In genomic region chr7:27096756-27097514, GRCh38 we compare ENCODE assay signal across 8 cellular contexts. TPM values are rescaled to one million over a fixed set of nuclear protein-coding genes. Genes with fewer than 3 reads are reported as not detected.
DNase-seq lines count a peak whose midpoint lies in the region; ATAC-seq and TF ChIP-seq lines count a peak whose summit lies in the region.

No MANE protein-coding gene starts in this region.

- no peak for ATAC-seq in GM19023 (IDR thresholded peaks at IDR 0.05; ENCODE audit: unreplicated experiment)

- peak in 1 of 3 donors; percentile 13 for TF ChIP-seq POLR2A in spleen (IDR thresholded peaks at IDR 0.05)

- H3K27ac ChIP-seq in spleen, result peak overlapping the region; percentile 78 to 97 (median 94)

- H3K4me1 Mint-ChIP-seq in activated naive CD8-positive, alpha-beta T cell treated with anti-CD3 and anti-CD28 coated beads for 36 hours, result peaks cover 23% of the 10 kb centered on the region

- no peak overlapping the region for H3K27ac Mint-ChIP-seq in activated naive CD8-positive, alpha-beta T cell treated with anti-CD3 and anti-CD28 coated beads for 36 hours

- peak overlapping the region; percentile 83 for H3K4me3 ChIP-seq in Jurkat, Clone E6-1 (ENCODE audit: low read length)
- H3K4me3 ChIP-seq in iPS-15b (ENCODE audit: low read depth, low read length) (peak overlapping the region; percentile 54), spleen (peak overlapping the region; percentile 70 to 97 (median 92))

- peaks cover 2% of the 10 kb centered on the region for H3K36me3 Mint-ChIP-seq in activated naive CD8-positive, alpha-beta T cell treated with anti-CD3 and anti-CD28 coated beads for 36 hours

- intact Hi-C loops in spleen (cut with DNase I; ENCODE audit: low total_unique reads), result loop anchor here (10.0 kb wide), 1 partner anchor 242 kb away; no protein-coding TSS in a partner anchor

- peaks cover 92% of the 10 kb centered on the region for H3K27me3 Mint-ChIP-seq in activated naive CD8-positive, alpha-beta T cell treated with anti-CD3 and anti-CD28 coated beads for 36 hours

- no peaks in the 10 kb centered on the region for H3K9me3 Mint-ChIP-seq in activated naive CD8-positive, alpha-beta T cell treated with anti-CD3 and anti-CD28 coated beads for 36 hours

- H3K27me3 ChIP-seq in iPS-15b (ENCODE audit: control insufficient read depth, insufficient read depth, low read length), result peaks cover 93% of the 10 kb centered on the region
- H3K27me3 ChIP-seq in spleen (replicated peaks in 1 of 7), result peaks cover 0 to 98% (median 12%) of the 10 kb centered on the region in 7 donors

- H3K9ac ChIP-seq in iPS-15b (ENCODE audit: low read depth, low read length), result no peak overlapping the region

- peaks cover 25% of the 10 kb centered on the region for H3K4me1 ChIP-seq in iPS-15b (ENCODE audit: control insufficient read depth, insufficient read depth, low read length)
- peaks cover 21 to 77% (median 50%) of the 10 kb centered on the region in 6 donors for H3K4me1 ChIP-seq in spleen

- WGBS in spleen, 5 donors, result 0 to 1% (median 1%) methylated on average over 40 to 41 of the region's 41 CpGs

- peak overlapping the region; percentile 83 for H3K4me3 Mint-ChIP-seq in activated naive CD8-positive, alpha-beta T cell treated with anti-CD3 and anti-CD28 coated beads for 36 hours

- H3K9me3 ChIP-seq in iPS-15b (ENCODE audit: control insufficient read depth, insufficient read depth, low read length), result no peaks in the 10 kb centered on the region
- H3K9me3 ChIP-seq in spleen, result no peaks in the 10 kb centered on the region

- DNase-seq in GDM1 (lab: John Stamatoyannopoulos, UW) (peak; percentile 11), spleen (peak; percentile 88), H4 (ENCODE audit: low spot score) (no peak)
- DNase-seq in Jurkat, Clone E6-1 (ENCODE audit: low read depth, low spot score), result no peak
- no peak for DNase-seq in activated naive CD8-positive, alpha-beta T cell treated with anti-CD3 and anti-CD28 coated beads for 36 hours
- no peak for DNase-seq in activated effector memory CD4-positive, alpha-beta T cell treated with Interleukin-2 at 50 U/mL for 16 hours

- no peak for TF ChIP-seq CTCF in spleen (IDR thresholded peaks at IDR 0.05 in 8 of 11, conservative IDR thresholded peaks at IDR 0.05 in 3 of 11)

- H3K36me3 ChIP-seq in iPS-15b (ENCODE audit: control insufficient read depth, insufficient read depth, low read length) (no peaks in the 10 kb centered on the region), spleen (peaks cover 0 to 29% (median 0%) of the 10 kb centered on the region in 6 donors)

RNA-seq across cellular contexts. Expression of gene HOXA1, which starts 1.1 kb away (rescaled TPM):
- polyA plus RNA-seq in Jurkat, Clone E6-1 (2012; ENCODE audit: insufficient read depth, insufficient read length), result 6.4 TPM
- total RNA-seq in activated naive CD8-positive, alpha-beta T cell treated with anti-CD3 and anti-CD28 coated beads for 36 hours, result under 1 TPM; 0.24 to 0.35 TPM
- total RNA-seq in spleen, result 1 to 10 TPM; 1.1 to 4.1 (median 1.7) TPM
- polyA plus RNA-seq in spleen, result 1 to 10 TPM in 1 of 3 donors, under 1 TPM in 2; 0.33 to 1.3 (median 0.82) TPM
- total RNA-seq in H4 (2014; rRNA removed; shearing (Covaris generic)), result 1.2 and 3.0 TPM in 2 replicates

RNA-seq across cellular contexts. Expression of gene HOXA2, which starts 5.5 kb away (rescaled TPM):
- polyA plus RNA-seq in Jurkat, Clone E6-1 (2012; ENCODE audit: insufficient read depth, insufficient read length), result not detected
- not detected for total RNA-seq in activated naive CD8-positive, alpha-beta T cell treated with anti-CD3 and anti-CD28 coated beads for 36 hours
- 1 to 10 TPM in 4 of 7 donors, under 1 TPM in 3; 0.70 to 2.8 (median 1.3) TPM for total RNA-seq in spleen
- under 1 TPM; 0.41 to 0.83 (median 0.55) TPM for polyA plus RNA-seq in spleen
- 1.2 TPM in 1 of 2 replicates, not detected in the other for total RNA-seq in H4 (2014; rRNA removed; shearing (Covaris generic))

RNA-seq across cellular contexts. Expression of gene HOXA4, which starts 33.6 kb away (rescaled TPM):
- polyA plus RNA-seq in Jurkat, Clone E6-1 (2012; ENCODE audit: insufficient read depth, insufficient read length), result 1.5 TPM
- total RNA-seq in activated naive CD8-positive, alpha-beta T cell treated with anti-CD3 and anti-CD28 coated beads for 36 hours, result not detected
- total RNA-seq in spleen, result 10 to 100 TPM in 1 of 7 donors, 1 to 10 TPM in 6; 2.7 to 10.8 (median 4.6) TPM
- polyA plus RNA-seq in spleen, result 1 to 10 TPM; 2.1 to 5.9 (median 3.6) TPM
- total RNA-seq in H4 (2014; rRNA removed; shearing (Covaris generic)), result 0.88 and 1.2 TPM in 2 replicates

RNA-seq across cellular contexts. Expression of gene HOXA5, which starts 46.5 kb away (rescaled TPM):
- 8.4 TPM for polyA plus RNA-seq in Jurkat, Clone E6-1 (2012; ENCODE audit: insufficient read depth, insufficient read length)
- total RNA-seq in activated naive CD8-positive, alpha-beta T cell treated with anti-CD3 and anti-CD28 coated beads for 36 hours, result not detected
- total RNA-seq in spleen, result 1 to 10 TPM; 3.0 to 9.3 (median 6.9) TPM
- 1 to 10 TPM; 1.6 to 2.3 (median 2.2) TPM for polyA plus RNA-seq in spleen
- 3.6 and 8.0 TPM in 2 replicates for total RNA-seq in H4 (2014; rRNA removed; shearing (Covaris generic))

RNA-seq across cellular contexts. Expression of gene HOXA6, which starts 50.6 kb away (rescaled TPM):
- polyA plus RNA-seq in Jurkat, Clone E6-1 (2012; ENCODE audit: insufficient read depth, insufficient read length), result 11.1 TPM
- total RNA-seq in activated naive CD8-positive, alpha-beta T cell treated with anti-CD3 and anti-CD28 coated beads for 36 hours, result not detected
- 1 to 10 TPM in 5 of 7 donors, under 1 TPM in 2; 0.38 to 2.0 (median 1.4) TPM for total RNA-seq in spleen
- polyA plus RNA-seq in spleen, result under 1 TPM in 1 of 3 donors, not detected in 2; 0.26 TPM
- total RNA-seq in H4 (2014; rRNA removed; shearing (Covaris generic)), result 0.64 and 0.70 TPM in 2 replicates

Comparison
In these comparisons a context has a peak if more than half of its experiments do, and no peak if none do; other contexts are left out.
1. DNase-seq: peak in GDM1 (single experiment) and spleen (single experiment); none in Jurkat, Clone E6-1 (single experiment), activated naive CD8-positive, alpha-beta T cell treated with anti-CD3 and anti-CD28 coated beads for 36 hours (single experiment), H4 (single experiment) and activated effector memory CD4-positive, alpha-beta T cell treated with Interleukin-2 at 50 U/mL for 16 hours (single experiment).
2. Peak in every context shown above with its lines, with median percentiles within 50 percentile points of each other: H3K4me3 ChIP-seq.